ENCODE assay signal across 20 cellular contexts in the genomic region with DNA sequence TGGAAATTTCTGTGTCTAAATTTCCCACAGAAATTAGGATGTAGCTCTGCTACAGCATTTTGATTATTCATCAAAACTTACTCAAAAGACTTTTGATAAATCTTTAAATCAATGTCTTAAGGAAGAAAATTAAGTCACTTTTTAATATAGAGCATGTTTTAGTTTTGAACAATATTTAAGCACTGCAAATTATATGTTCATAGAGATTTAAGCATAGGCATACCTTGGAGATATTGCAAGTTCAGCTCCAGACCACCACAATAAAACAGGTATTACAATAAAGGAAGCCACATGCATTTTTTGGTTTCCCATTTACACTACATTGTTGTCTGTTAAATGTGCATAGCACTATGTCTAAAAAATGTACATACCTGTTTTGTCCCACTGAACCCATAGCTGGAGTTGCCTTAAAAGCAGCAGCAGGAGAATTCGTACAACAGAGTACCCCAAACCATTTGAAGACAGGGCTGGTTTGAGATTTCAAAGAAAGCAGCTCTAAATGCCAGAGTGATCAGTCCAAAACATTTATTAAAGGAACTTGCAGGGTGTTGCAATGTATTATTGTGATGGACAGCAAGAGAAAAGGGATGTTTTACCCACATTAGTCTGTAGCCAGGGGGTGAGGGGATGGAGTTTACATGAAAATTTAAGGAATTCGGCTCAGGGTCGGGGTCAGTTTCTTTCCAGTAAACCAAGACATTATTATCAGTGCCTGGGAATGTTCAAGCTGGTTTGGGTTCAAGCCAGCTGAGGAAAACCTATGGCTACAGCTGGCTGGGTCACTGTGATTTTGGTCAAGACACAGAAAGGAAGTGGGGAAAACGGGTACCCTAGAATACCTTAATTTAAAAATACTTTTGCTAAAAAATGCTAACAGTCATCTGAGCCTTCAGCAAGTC. TPM values are rescaled to one million over a fixed set of nuclear protein-coding genes. Genes with fewer than 3 reads are reported as not detected.
DNase-seq lines count a peak whose midpoint lies in the region; ATAC-seq and TF ChIP-seq lines count a peak whose summit lies in the region.
"Had no signal": no experiment of that assay in that cellular context is flagged by ENCODE, and none has a peak within 500 bp of the region (broad histone marks: within the 10 kb centered on the region; RNA-seq: fewer than 3 reads in every experiment).

No MANE protein-coding gene starts in this region.

- H4K20me1 ChIP-seq in GM23338 (replicated peaks; ENCODE audit: insufficient read depth): no peaks in the 10 kb centered on the region

- H3K36me3 ChIP-seq in GM23338 (ENCODE audit: insufficient read depth) (no peaks in the 10 kb centered on the region), psoas muscle (ENCODE audit: insufficient read depth in 1 of 2, low read depth in 1 of 2) (no peaks in the 10 kb centered on the region)
- H3K36me3 ChIP-seq: vagina had no signal

- in situ Hi-C loops in astrocyte of the spinal cord (cut with HindIII; ENCODE audit: low sequenced_read_pairs): no loop called here

- H3K9me3 Mint-ChIP-seq in GM23338: peaks cover 11% of the 10 kb centered on the region; the same call in 2 of the 3 replicates
- H3K9me3 Mint-ChIP-seq: naive thymus-derived CD8-positive, alpha-beta T cell had no signal

- H3K27me3 ChIP-seq in GM23338 (ENCODE audit: insufficient read depth): no peaks in the 10 kb centered on the region
- no peaks in the 10 kb centered on the region for H3K27me3 ChIP-seq in psoas muscle (ENCODE audit: insufficient read depth in 3 of 3, low read length in 2 of 3)
- H3K27me3 ChIP-seq: vagina had no signal

- ATAC-seq in GM23338 (no peak), psoas muscle (no peak), HG03159 (IDR thresholded peaks at IDR 0.05; ENCODE audit: unreplicated experiment) (no peak)
- ATAC-seq: activated CD4-positive, alpha-beta T cell treated with anti-CD3 and anti-CD28 coated beads for 36 hours; naive thymus-derived CD8-positive, alpha-beta T cell; Right ventricle myocardium inferior had no signal

- intact Hi-C loops in psoas muscle (cut with DNase I): no loop called here

- peak overlapping the region; percentile 53; the same call in 1 of the 2 replicates for H3K27ac Mint-ChIP-seq in GM23338
- H3K27ac Mint-ChIP-seq: activated CD4-positive, alpha-beta T cell treated with anti-CD3 and anti-CD28 coated beads for 36 hours had no signal

- no peak overlapping the region for H3K27ac ChIP-seq in GM23338 (ENCODE audit: low read depth)
- H3K27ac ChIP-seq in psoas muscle: peak overlapping the region; percentile 67
- H3K27ac ChIP-seq: vagina had no signal

- no peak overlapping the region for H3K4me3 ChIP-seq in GM23338
- H3K4me3 ChIP-seq in astrocyte of the spinal cord (ENCODE audit: low read depth, low read length): no peak overlapping the region
- H3K4me3 ChIP-seq in psoas muscle: no peak overlapping the region
- H3K4me3 ChIP-seq: vagina had no signal

- H3K4me3 Mint-ChIP-seq in GM23338: no peak overlapping the region
- H3K4me3 Mint-ChIP-seq: activated CD4-positive, alpha-beta T cell treated with anti-CD3 and anti-CD28 coated beads for 36 hours; naive thymus-derived CD8-positive, alpha-beta T cell had no signal

- H3F3A ChIP-seq in GM23338 (replicated peaks; ENCODE audit: low read depth): no peaks in the 10 kb centered on the region

- H3K4me1 Mint-ChIP-seq in GM23338: peaks cover 11% of the 10 kb centered on the region; the same call in 2 of the 3 replicates

- H3K4me2 ChIP-seq in GM23338: peak overlapping the region; percentile 19; the same call in 1 of the 2 replicates

- no peaks in the 10 kb centered on the region for H3K79me2 ChIP-seq in GM23338 (replicated peaks; ENCODE audit: insufficient read depth)

- H3K9me2 ChIP-seq in GM23338 (ENCODE audit: insufficient read depth): no peaks in the 10 kb centered on the region

- peak overlapping the region; percentile 15; the same call in 1 of the 2 replicates for H2AFZ ChIP-seq in GM23338

- H3K4me1 ChIP-seq in GM23338 (ENCODE audit: insufficient read depth) (peaks cover 17% of the 10 kb centered on the region; the same call in 1 of the 2 replicates), psoas muscle (peaks cover 23% of the 10 kb centered on the region)
- H3K4me1 ChIP-seq: vagina had no signal

- TF ChIP-seq CTCF in GM23338 (conservative IDR thresholded peaks at IDR 0.05; ENCODE audit: low read depth in 2 of 2): no peak
- TF ChIP-seq CTCF in astrocyte of the spinal cord (IDR thresholded peaks at IDR 0.05; ENCODE audit: low read depth, low read length): no peak
- no peak for TF ChIP-seq CTCF in psoas muscle (IDR thresholded peaks at IDR 0.05)

- DNase-seq in GM23338 (ENCODE audit: low spot score) (peak; percentile 15), astrocyte of the spinal cord (ENCODE audit: low read depth, low spot score) (peak; percentile 40), iris pigment epithelial cell (ENCODE audit: low read depth) (peak; percentile 47), psoas muscle (no peak), kidney glomerular epithelial cell (lab: John Stamatoyannopoulos, UW) (no peak), NCI-H187 treated with DMSO at 0.1 percent for 48 hours (lab: John Stamatoyannopoulos, UW) (no peak)
- no peak for DNase-seq in stimulated activated naive CD4-positive, alpha-beta T cell (lab: John Stamatoyannopoulos, UW)
- DNase-seq: activated CD4-positive, alpha-beta T cell treated with anti-CD3 and anti-CD28 coated beads for 36 hours; CD4-positive, CD25-positive, alpha-beta regulatory T cell; effector CD4-positive, alpha-beta T cell; head of caudate nucleus; KBM-7; mesendoderm; naive thymus-derived CD8-positive, alpha-beta T cell; NCI-H1048; NCI-H2107; NCI-H524 had no signal

- H3K27me3 Mint-ChIP-seq in GM23338 (ENCODE audit: insufficient read depth, low read depth, poor library complexity): peaks cover 2% of the 10 kb centered on the region

- WGBS in psoas muscle, 3 donors: 55 to 63% (median 62%) methylated on average over 4 of the region's 4 CpGs

- H3K9me3 ChIP-seq in psoas muscle: no peaks in the 10 kb centered on the region
- H3K9me3 ChIP-seq: vagina had no signal

- peaks cover 5% of the 10 kb centered on the region; the same call in 1 of the 3 replicates for H3K36me3 Mint-ChIP-seq in GM23338 (ENCODE audit: low read depth)
- H3K36me3 Mint-ChIP-seq: CD4-positive, CD25-positive, alpha-beta regulatory T cell had no signal

TF ChIP-seq in GM23338, 12 proteins besides CTCF, POLR2A, EP300 and RAD21 (continues in another document):
- TF ChIP-seq POLR2AphosphoS5 (IDR thresholded peaks at IDR 0.05; ENCODE audit: low read depth): no peak
- TF ChIP-seq, protein P1, sequence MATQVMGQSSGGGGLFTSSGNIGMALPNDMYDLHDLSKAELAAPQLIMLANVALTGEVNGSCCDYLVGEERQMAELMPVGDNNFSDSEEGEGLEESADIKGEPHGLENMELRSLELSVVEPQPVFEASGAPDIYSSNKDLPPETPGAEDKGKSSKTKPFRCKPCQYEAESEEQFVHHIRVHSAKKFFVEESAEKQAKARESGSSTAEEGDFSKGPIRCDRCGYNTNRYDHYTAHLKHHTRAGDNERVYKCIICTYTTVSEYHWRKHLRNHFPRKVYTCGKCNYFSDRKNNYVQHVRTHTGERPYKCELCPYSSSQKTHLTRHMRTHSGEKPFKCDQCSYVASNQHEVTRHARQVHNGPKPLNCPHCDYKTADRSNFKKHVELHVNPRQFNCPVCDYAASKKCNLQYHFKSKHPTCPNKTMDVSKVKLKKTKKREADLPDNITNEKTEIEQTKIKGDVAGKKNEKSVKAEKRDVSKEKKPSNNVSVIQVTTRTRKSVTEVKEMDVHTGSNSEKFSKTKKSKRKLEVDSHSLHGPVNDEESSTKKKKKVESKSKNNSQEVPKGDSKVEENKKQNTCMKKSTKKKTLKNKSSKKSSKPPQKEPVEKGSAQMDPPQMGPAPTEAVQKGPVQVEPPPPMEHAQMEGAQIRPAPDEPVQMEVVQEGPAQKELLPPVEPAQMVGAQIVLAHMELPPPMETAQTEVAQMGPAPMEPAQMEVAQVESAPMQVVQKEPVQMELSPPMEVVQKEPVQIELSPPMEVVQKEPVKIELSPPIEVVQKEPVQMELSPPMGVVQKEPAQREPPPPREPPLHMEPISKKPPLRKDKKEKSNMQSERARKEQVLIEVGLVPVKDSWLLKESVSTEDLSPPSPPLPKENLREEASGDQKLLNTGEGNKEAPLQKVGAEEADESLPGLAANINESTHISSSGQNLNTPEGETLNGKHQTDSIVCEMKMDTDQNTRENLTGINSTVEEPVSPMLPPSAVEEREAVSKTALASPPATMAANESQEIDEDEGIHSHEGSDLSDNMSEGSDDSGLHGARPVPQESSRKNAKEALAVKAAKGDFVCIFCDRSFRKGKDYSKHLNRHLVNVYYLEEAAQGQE (IDR thresholded peaks at IDR 0.05; ENCODE audit: unreplicated experiment): no peak
- TF ChIP-seq ZNF114 (CRISPR knock-in tag; IDR thresholded peaks at IDR 0.05): no peak
- no peak for TF ChIP-seq ZNF331 (CRISPR knock-in tag; IDR thresholded peaks at IDR 0.05; ENCODE audit: low read depth)
- no peak for TF ChIP-seq EZH2 (IDR thresholded peaks at IDR 0.05; ENCODE audit: low read depth, unreplicated experiment)
- TF ChIP-seq CREB1 (CRISPR knock-in tag; IDR thresholded peaks at IDR 0.05; ENCODE audit: low read depth): no peak
- TF ChIP-seq NANOG (IDR thresholded peaks at IDR 0.05; ENCODE audit: borderline replicate concordance): no peak

RNA-seq across cellular contexts. Expression of a gene that starts 6.3 kb away (rescaled TPM):
- total RNA-seq in GM23338 (2014; rRNA removed; shearing (Covaris generic)): 96.9 and 99.0 TPM in 2 replicates
- polyA plus RNA-seq in GM23338 (2016; fragmentation: Nextera tagmentation; extraction: Ambion mirVana) (88.6 and 102 TPM in 2 replicates), psoas muscle (100 to 1,000 TPM; 113 to 159 (median 151) TPM)
- total RNA-seq in psoas muscle: 100 to 1,000 TPM; 153 to 202 (median 184) TPM

Comparison
In these comparisons a context has a peak if more than half of its experiments do, and no peak if none do; other contexts are left out.
1. DNase-seq: peak in GM23338 (single experiment), astrocyte of the spinal cord (single experiment) and iris pigment epithelial cell (single experiment); none in psoas muscle (0 of 2), stimulated activated naive CD4-positive, alpha-beta T cell (0 of 6), kidney glomerular epithelial cell (single experiment) and NCI-H187 treated with DMSO at 0.1 percent for 48 hours (single experiment).